Comparison of ENCODE assay signal across 14 cellular contexts in the genomic region with DNA sequence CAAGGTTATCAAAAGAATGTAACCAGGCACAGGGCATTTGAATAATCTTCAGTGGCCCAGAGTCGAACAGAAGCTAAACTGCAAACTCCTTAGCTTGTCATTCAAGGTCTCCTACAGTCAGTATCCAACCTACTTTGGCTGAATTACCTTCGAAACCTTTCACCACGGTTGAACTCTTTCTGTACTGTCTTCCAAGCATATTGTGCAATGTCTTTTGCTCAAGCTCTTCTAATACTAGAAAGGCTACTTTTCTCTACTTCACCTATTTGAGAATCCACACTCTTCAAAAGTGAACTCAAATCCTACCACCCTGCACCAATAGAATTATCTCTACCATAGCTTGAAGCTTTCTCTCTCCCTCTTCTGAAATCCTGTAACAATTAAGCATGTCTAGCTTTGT.
"Had no signal": no experiment of that assay in that cellular context is flagged by ENCODE, and none has a peak within 500 bp of the region (broad histone marks: within the 10 kb centered on the region; RNA-seq: fewer than 3 reads in every experiment).

No MANE protein-coding gene starts in this region.

- H3K4me1 Mint-ChIP-seq: stimulated activated effector memory CD8-positive, alpha-beta T cell treated with anti-CD3 and anti-CD28 coated beads, Interleukin-12 subunit alpha, Interleukin-12 subunit beta, amount 100 ng/mL, for 72 hours had no signal

- H3K4me3 ChIP-seq: esophagus muscularis mucosa, ovary, tibial artery had no signal

- H3K9me3 Mint-ChIP-seq: stimulated activated effector memory CD8-positive, alpha-beta T cell treated with anti-CD3 and anti-CD28 coated beads, Interleukin-12 subunit alpha, Interleukin-12 subunit beta, amount 100 ng/mL, for 72 hours; T-helper 2 cell treated with Interferon-gamma antibody and Interleukin-4, amounts not matched to agents 5 μg/mL and 100 μg/mL, for 36 hours had no signal

- H3K27ac ChIP-seq: esophagus muscularis mucosa, ovary, tibial artery had no signal

- H3K9me3 ChIP-seq: esophagus muscularis mucosa, ovary, tibial artery had no signal

- H3K36me3 ChIP-seq: esophagus muscularis mucosa, ovary, tibial artery had no signal

- H3K36me3 Mint-ChIP-seq: activated naive CD8-positive, alpha-beta T cell; stimulated activated effector memory CD8-positive, alpha-beta T cell treated with anti-CD3 and anti-CD28 coated beads, Interleukin-12 subunit alpha, Interleukin-12 subunit beta, amount 100 ng/mL, for 72 hours had no signal

- DNase-seq: activated CD4-positive, alpha-beta T cell treated with anti-CD3 and anti-CD28 coated beads, Interleukin-2, amount 50 U/mL, for 1 hour; activated CD8-positive, alpha-beta memory T cell treated with anti-CD3 and anti-CD28 coated beads for 24 hours; activated gamma-delta T cell treated with Interleukin-2 at 50 U/mL for 16 hours; amniotic stem cell; hippocampal formation; kidney; left ventricle myocardium superior; mesenchymal stem cell; ovary; tibial artery had no signal

- H3K4me1 ChIP-seq: esophagus muscularis mucosa, tibial artery had no signal

- H3K4me3 Mint-ChIP-seq: activated naive CD8-positive, alpha-beta T cell; stimulated activated effector memory CD8-positive, alpha-beta T cell treated with anti-CD3 and anti-CD28 coated beads, Interleukin-12 subunit alpha, Interleukin-12 subunit beta, amount 100 ng/mL, for 72 hours; T-helper 2 cell treated with Interferon-gamma antibody and Interleukin-4, amounts not matched to agents 5 μg/mL and 100 μg/mL, for 36 hours had no signal

- H3K27ac Mint-ChIP-seq: activated naive CD8-positive, alpha-beta T cell; stimulated activated effector memory CD8-positive, alpha-beta T cell treated with anti-CD3 and anti-CD28 coated beads, Interleukin-12 subunit alpha, Interleukin-12 subunit beta, amount 100 ng/mL, for 72 hours; T-helper 2 cell treated with Interferon-gamma antibody and Interleukin-4, amounts not matched to agents 5 μg/mL and 100 μg/mL, for 36 hours had no signal

- H3K27me3 ChIP-seq: esophagus muscularis mucosa, ovary, tibial artery had no signal

- ATAC-seq: left ventricle myocardium superior; stimulated activated effector memory CD8-positive, alpha-beta T cell treated with anti-CD3 and anti-CD28 coated beads, Interleukin-12 subunit alpha, Interleukin-12 subunit beta, amount 100 ng/mL, for 72 hours had no signal
